In the genomic region with DNA sequence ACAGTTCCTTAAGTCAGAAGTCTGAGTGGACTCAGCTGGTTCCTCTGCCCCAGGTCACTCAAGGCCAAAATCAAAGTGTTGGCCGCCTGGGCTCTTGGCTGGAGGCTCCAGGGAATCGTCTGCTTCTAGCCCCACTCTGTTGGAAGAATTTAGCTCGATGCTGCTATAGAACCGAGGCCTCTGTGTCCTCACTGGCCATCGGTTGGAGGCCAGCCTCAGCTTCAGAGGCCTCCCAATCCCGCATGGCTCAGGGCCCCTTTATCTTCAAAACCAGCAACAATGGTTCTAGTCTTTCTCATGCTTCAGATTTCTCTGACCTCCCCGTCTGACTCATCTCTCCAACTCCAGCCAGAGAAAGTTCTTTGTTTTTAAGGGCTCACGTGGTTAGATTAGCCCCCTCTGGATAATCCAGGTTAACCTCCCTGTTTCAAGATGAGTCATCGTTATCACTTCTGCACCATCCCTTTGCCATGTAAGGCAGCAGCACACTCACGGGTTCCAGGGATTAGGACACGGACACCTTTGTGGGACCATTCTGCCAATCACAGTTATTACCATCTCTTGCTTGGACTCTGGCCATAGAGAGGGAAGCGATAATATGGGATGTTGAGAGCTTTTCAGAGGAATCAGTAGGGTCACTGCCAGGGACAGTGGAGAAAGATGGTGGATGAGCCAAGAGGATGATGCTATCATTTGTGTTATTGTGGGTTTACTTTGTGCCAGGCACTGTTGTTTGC, we compare ENCODE assay signal across 11 cellular contexts. TPM values are rescaled to one million over a fixed set of nuclear protein-coding genes. Genes with fewer than 3 reads are reported as not detected.
DNase-seq lines count a peak whose midpoint lies in the region; ATAC-seq, FAIRE-seq and TF ChIP-seq lines count a peak whose summit lies in the region.
"Had no signal": no experiment of that assay in that cellular context is flagged by ENCODE, and none has a peak within 500 bp of the region (broad histone marks: within the 10 kb centered on the region; RNA-seq: fewer than 3 reads in every experiment).

No MANE protein-coding gene starts in this region.

- peaks cover 19 to 25% of the 10 kb centered on the region in 2 donors for H3K4me1 Mint-ChIP-seq in natural killer cell treated with Interleukin-12 subunit alpha and Interleukin-12 subunit beta and Interleukin-15 and Interleukin-18, amount 100 ng/mL, for 72 hours (ENCODE audit: low read depth in 2 of 2)
- peaks cover 10 to 18% of the 10 kb centered on the region in 2 donors for H3K4me1 Mint-ChIP-seq in natural killer cell

- peak; percentile 74 for FAIRE-seq in urothelium cell line (lab: Jason Lieb, UNC)

- H3K27ac Mint-ChIP-seq in natural killer cell treated with Interleukin-12 subunit alpha and Interleukin-12 subunit beta and Interleukin-15 and Interleukin-18, amount 100 ng/mL, for 72 hours, result peak overlapping the region in 1 of 2 donors; percentile 70
- peak overlapping the region in 1 of 2 donors; percentile 83 for H3K27ac Mint-ChIP-seq in natural killer cell
- H3K27ac Mint-ChIP-seq: T-helper 1 cell treated with Interleukin-12 subunit alpha and Interleukin-12 subunit beta and Interleukin-4 antibody, amounts not matched to agents 30 μg/mL and 1 μg/mL, for 36 hours had no signal

- H3K27ac ChIP-seq in layer of hippocampus (ENCODE audit: low read depth, low read length), result peak overlapping the region; percentile 52

- TF ChIP-seq CTCF in natural killer cell (IDR thresholded peaks at IDR 0.05), result no peak

- intact Hi-C loops in natural killer cell (cut with micrococcal nuclease), result no loop called here

- H3K27me3 Mint-ChIP-seq in natural killer cell treated with Interleukin-12 subunit alpha and Interleukin-12 subunit beta and Interleukin-15 and Interleukin-18, amount 100 ng/mL, for 72 hours, result peaks cover 20 to 22% of the 10 kb centered on the region in 2 donors
- H3K27me3 Mint-ChIP-seq in natural killer cell (ENCODE audit: low read depth in 2 of 2), result peaks cover 13 to 33% of the 10 kb centered on the region in 2 donors

- peak overlapping the region; percentile 47 for H3K4me3 Mint-ChIP-seq in natural killer cell treated with Interleukin-12 subunit alpha and Interleukin-12 subunit beta and Interleukin-15 and Interleukin-18, amount 100 ng/mL, for 72 hours
- no peak overlapping the region for H3K4me3 Mint-ChIP-seq in natural killer cell
- H3K4me3 Mint-ChIP-seq: T-helper 1 cell treated with Interleukin-12 subunit alpha and Interleukin-12 subunit beta and Interleukin-4 antibody, amounts not matched to agents 30 μg/mL and 1 μg/mL, for 36 hours had no signal

- DNase-seq in natural killer cell treated with Interleukin-12 subunit alpha and Interleukin-12 subunit beta and Interleukin-15 and Interleukin-18, amount 100 ng/mL, for 72 hours (ENCODE audit: low spot score), result no peak
- no peak for DNase-seq in natural killer cell
- DNase-seq in astrocyte of the hippocampus (ENCODE audit: low read depth, low spot score), result peak; percentile 39
- peak; percentile 77 for DNase-seq in urothelium cell line (ENCODE audit: low spot score)
- DNase-seq in KG1 (lab: John Stamatoyannopoulos, UW), result no peak
- DNase-seq: CD4-positive, CD25-positive, alpha-beta regulatory T cell; NCI-H1417 had no signal

- ATAC-seq in natural killer cell treated with Interleukin-12 subunit alpha and Interleukin-12 subunit beta and Interleukin-15 and Interleukin-18, amount 100 ng/mL, for 72 hours, result no peak
- ATAC-seq in natural killer cell (no peak), HG02852 (IDR thresholded peaks at IDR 0.05; ENCODE audit: unreplicated experiment) (no peak), GM18861 (IDR thresholded peaks at IDR 0.05; ENCODE audit: unreplicated experiment) (no peak)

- no peaks in the 10 kb centered on the region for H3K9me3 Mint-ChIP-seq in natural killer cell treated with Interleukin-12 subunit alpha and Interleukin-12 subunit beta and Interleukin-15 and Interleukin-18, amount 100 ng/mL, for 72 hours
- H3K9me3 Mint-ChIP-seq in natural killer cell, result no peaks in the 10 kb centered on the region

- H3K36me3 Mint-ChIP-seq in natural killer cell treated with Interleukin-12 subunit alpha and Interleukin-12 subunit beta and Interleukin-15 and Interleukin-18, amount 100 ng/mL, for 72 hours, result peaks cover 6% of the 10 kb centered on the region
- H3K36me3 Mint-ChIP-seq in natural killer cell, result no peaks in the 10 kb centered on the region
- H3K36me3 Mint-ChIP-seq: CD4-positive, CD25-positive, alpha-beta regulatory T cell had no signal

- H3K27me3 ChIP-seq in layer of hippocampus (ENCODE audit: control insufficient read depth, insufficient read depth, low read length), result no peaks in the 10 kb centered on the region

RNA-seq across cellular contexts. Expression of gene FHAD1, which starts 13.6 kb away (rescaled TPM):
- total RNA-seq in natural killer cell treated with Interleukin-12 subunit alpha and Interleukin-12 subunit beta and Interleukin-15 and Interleukin-18, amount 100 ng/mL, for 72 hours, result under 1 TPM in 1 of 2 donors, not detected in 1; 0.42 TPM
- 1 to 10 TPM in 2 of 3 donors, under 1 TPM in 1; 0.72 to 1.9 (median 1.7) TPM for total RNA-seq in natural killer cell
- total RNA-seq: CD4-positive, CD25-positive, alpha-beta regulatory T cell had no signal

Comparison
In these comparisons a context has a peak if more than half of its experiments do, and no peak if none do; other contexts are left out.
1. DNase-seq: peak in astrocyte of the hippocampus (single experiment) and urothelium cell line (single experiment); none in natural killer cell treated with Interleukin-12 subunit alpha and Interleukin-12 subunit beta and Interleukin-15 and Interleukin-18, amount 100 ng/mL, for 72 hours (single experiment), natural killer cell (single experiment) and KG1 (single experiment).